In genomic region chr6:100818066-100818465, GRCh38 we compare ENCODE assay signal across 38 cellular contexts.
"Had no signal": no experiment of that assay in that cellular context is flagged by ENCODE, and none has a peak within 500 bp of the region (broad histone marks: within the 10 kb centered on the region; RNA-seq: fewer than 3 reads in every experiment).

No MANE protein-coding gene starts in this region.

- FAIRE-seq: astrocyte, RCC 7860 had no signal

- H2AFZ ChIP-seq: PC-9 had no signal

- H3K4me2 ChIP-seq: PC-9 had no signal

- H3K4me3 Mint-ChIP-seq: activated B cell treated with CpG ODN at 0.5 μM for 24 hours; activated CD4-positive, alpha-beta memory T cell treated with anti-CD3 and anti-CD28 coated beads for 36 hours; activated naive CD4-positive, alpha-beta T cell treated with anti-CD3 and anti-CD28 coated beads for 36 hours; activated T-cell treated with anti-CD3 and anti-CD28 coated beads, Interleukin-2, amount 50 U/mL, for 4 hours; activated T-helper 1 cell treated with anti-CD3 and anti-CD28 coated beads, Interleukin-12 subunit alpha, Interleukin-12 subunit beta, Interleukin-2, Interleukin-4 antibody, amounts not matched to agents 30 ng/mL and 10 ng/mL and 1 ng/mL, durations not matched to agents 14 hours and 24 hours and 36 hours had no signal

- H3K27ac ChIP-seq: adrenal gland, body of pancreas, breast epithelium, PC-9, VCaP had no signal

- H3K27me3 ChIP-seq: adrenal gland, body of pancreas, breast epithelium had no signal

- H3K4me1 ChIP-seq: adrenal gland, body of pancreas, breast epithelium had no signal

- H3K4me3 ChIP-seq: adrenal gland, body of pancreas, breast epithelium, PC-9 had no signal

- H3K27me3 Mint-ChIP-seq: activated B cell treated with CpG ODN at 0.5 μM for 24 hours; activated CD4-positive, alpha-beta memory T cell treated with anti-CD3 and anti-CD28 coated beads for 36 hours had no signal

- DNase-seq: activated B cell treated with CpG ODN at 0.5 μM for 24 hours; activated CD4-positive, alpha-beta memory T cell treated with anti-CD3 and anti-CD28 coated beads for 36 hours; activated CD4-positive, alpha-beta T cell treated with anti-CD3 and anti-CD28 coated beads for 4 hours; activated CD4-positive, alpha-beta T cell treated with anti-CD3 and anti-CD28 coated beads, Interleukin-2, amount 50 U/mL, for 1 hour; activated CD4-positive, CD25-positive, alpha-beta regulatory T cell treated with anti-CD3 and anti-CD28 coated beads, Interleukin-2, amount 50 U/mL, for 72 hours; activated CD8-positive, alpha-beta memory T cell treated with anti-CD3 and anti-CD28 coated beads, Interleukin-2, amount 50 U/mL, for 4 hours; activated gamma-delta T cell treated with Interleukin-2 at 50 U/mL for 16 hours; activated naive CD4-positive, alpha-beta T cell treated with anti-CD3 and anti-CD28 coated beads for 36 hours; activated T-cell treated with anti-CD3 and anti-CD28 coated beads for 4 hours; activated T-cell treated with anti-CD3 and anti-CD28 coated beads, Interleukin-2, amount 50 U/mL, for 4 hours; adrenal gland; body of pancreas; Kasumi-1; MM.1S; MV-4-11; NCI-H1092; NCI-H1417; NCI-H146; NCI-H187; NCI-H2029 treated with DMSO at 0.1 percent for 48 hours; NCI-H2107; NCI-H2171; NCI-H510A; NCI-H526; NCI-H748 treated with DMSO at 0.1 percent for 48 hours; NK-92 treated with Interleukin-12 subunit alpha and Interleukin-12 subunit beta, amount 100 ng/mL, for 24 hours; PC-9; Right ventricle myocardium superior; SW 1271; T-helper 1 cell; T-helper 2 cell; T-helper 9 cell had no signal

- H3K36me3 ChIP-seq: adrenal gland, breast epithelium had no signal

- H3K27ac Mint-ChIP-seq: activated B cell treated with CpG ODN at 0.5 μM for 24 hours; activated CD4-positive, alpha-beta memory T cell treated with anti-CD3 and anti-CD28 coated beads for 36 hours; activated naive CD4-positive, alpha-beta T cell treated with anti-CD3 and anti-CD28 coated beads for 36 hours; activated naive CD4-positive, alpha-beta T cell treated with anti-CD3 and anti-CD28 coated beads, Interleukin-2, amount 50 U/mL, for 72 hours; activated T-helper 1 cell treated with anti-CD3 and anti-CD28 coated beads, Interleukin-12 subunit alpha, Interleukin-12 subunit beta, Interleukin-2, Interleukin-4 antibody, amounts not matched to agents 30 ng/mL and 10 ng/mL and 1 ng/mL, durations not matched to agents 14 hours and 24 hours and 36 hours had no signal

- ATAC-seq: activated naive CD4-positive, alpha-beta T cell treated with anti-CD3 and anti-CD28 coated beads, Interleukin-2, amount 50 U/mL, for 72 hours; activated T-cell treated with anti-CD3 and anti-CD28 coated beads, Interleukin-2, amount 50 U/mL, for 4 hours; body of pancreas had no signal

- H3K9me3 ChIP-seq: adrenal gland, body of pancreas had no signal
